ENCODE assay signal across 11 cellular contexts in genomic region chr3:188179006-188179966, GRCh38. TPM values are rescaled to one million over a fixed set of nuclear protein-coding genes. Genes with fewer than 3 reads are reported as not detected.
A peak's percentile ranks its signal among the peaks of the same experiment; 100 is the strongest.
DNase-seq lines count a peak whose midpoint lies in the region; ATAC-seq, FAIRE-seq and TF ChIP-seq lines count a peak whose summit lies in the region.
"Had no signal": no experiment of that assay in that cellular context is flagged by ENCODE, and none has a peak within 500 bp of the region (broad histone marks: within the 10 kb centered on the region; RNA-seq: fewer than 3 reads in every experiment).

No MANE protein-coding gene starts in this region.

- 81 to 84% methylated on average over 12 to 15 of the region's 16 CpGs for WGBS in mesodermal cell (ENCODE audit: insufficient coverage in 2 of 2), 2 experiments

- intact Hi-C loops in activated CD8-positive, alpha-beta T cell treated with anti-CD3 and anti-CD28 coated beads for 36 hours (cut with micrococcal nuclease) = no loop called here
- intact Hi-C loops in upper lobe of right lung (cut with DNase I) = no loop called here

- H3K27ac Mint-ChIP-seq in activated CD8-positive, alpha-beta T cell treated with anti-CD3 and anti-CD28 coated beads, Interleukin-2, amount 10 ng/mL, durations not matched to agents 7 days and 5 days = peak overlapping the region; percentile 69
- no peak overlapping the region for H3K27ac Mint-ChIP-seq in activated CD8-positive, alpha-beta T cell treated with anti-CD3 and anti-CD28 coated beads for 36 hours

- H3K4me3 Mint-ChIP-seq in activated CD8-positive, alpha-beta T cell treated with anti-CD3 and anti-CD28 coated beads, Interleukin-2, amount 10 ng/mL, durations not matched to agents 7 days and 5 days = no peak overlapping the region
- H3K4me3 Mint-ChIP-seq in activated CD8-positive, alpha-beta T cell treated with anti-CD3 and anti-CD28 coated beads for 36 hours = no peak overlapping the region
- H3K4me3 Mint-ChIP-seq: brain, CD14-positive monocyte had no signal

- DNase-seq in activated CD8-positive, alpha-beta T cell treated with anti-CD3 and anti-CD28 coated beads, Interleukin-2, amount 10 ng/mL, durations not matched to agents 7 days and 5 days = no peak
- DNase-seq in activated CD8-positive, alpha-beta T cell treated with anti-CD3 and anti-CD28 coated beads for 36 hours = no peak
- DNase-seq in brain microvascular endothelial cell = no peak
- DNase-seq in upper lobe of right lung = peak; percentile 83
- DNase-seq in HTR-8/SVneo (ENCODE audit: insufficient read length, low spot score) = no peak
- no peak for DNase-seq in MV-4-11 (lab: John Stamatoyannopoulos, UW)
- no peak for DNase-seq in stimulated activated CD8-positive, alpha-beta memory T cell treated with anti-CD3 and anti-CD28 coated beads, Interleukin-4, amount 100 ng/mL, for 48 hours
- DNase-seq: mucosa of descending colon had no signal

- peaks cover 15% of the 10 kb centered on the region for H3K4me1 ChIP-seq in mesodermal cell (ENCODE audit: control insufficient read depth, insufficient read depth, low read length, poor library complexity, severe bottlenecking)
- peaks cover 31% of the 10 kb centered on the region for H3K4me1 ChIP-seq in upper lobe of right lung

- no peak for TF ChIP-seq CTCF in activated CD8-positive, alpha-beta T cell treated with anti-CD3 and anti-CD28 coated beads for 36 hours (IDR thresholded peaks at IDR 0.05)
- peak; percentile 21 for TF ChIP-seq CTCF in brain microvascular endothelial cell (IDR thresholded peaks at IDR 0.05; ENCODE audit: low read depth, low read length, missing control alignments)
- TF ChIP-seq CTCF in upper lobe of right lung (IDR thresholded peaks at IDR 0.05) = no peak

- H3K9me3 ChIP-seq in mesodermal cell (ENCODE audit: control insufficient read depth, low read length) (no peaks in the 10 kb centered on the region), upper lobe of right lung (no peaks in the 10 kb centered on the region)
- H3K9me3 ChIP-seq: mucosa of descending colon had no signal

- H3K36me3 Mint-ChIP-seq in activated CD8-positive, alpha-beta T cell treated with anti-CD3 and anti-CD28 coated beads, Interleukin-2, amount 10 ng/mL, durations not matched to agents 7 days and 5 days (ENCODE audit: low read depth) = peaks cover 46% of the 10 kb centered on the region
- H3K36me3 Mint-ChIP-seq in activated CD8-positive, alpha-beta T cell treated with anti-CD3 and anti-CD28 coated beads for 36 hours (ENCODE audit: low read depth) = peaks cover 2% of the 10 kb centered on the region

- no peak for FAIRE-seq in HTR-8/SVneo (lab: Jason Lieb, UNC)

- H3K4me3 ChIP-seq in brain microvascular endothelial cell (ENCODE audit: low read depth, low read length) = no peak overlapping the region
- H3K4me3 ChIP-seq in mesodermal cell (ENCODE audit: extremely low read depth, insufficient read depth, low read length, poor library complexity, severe bottlenecking) = no peak overlapping the region
- no peak overlapping the region for H3K4me3 ChIP-seq in upper lobe of right lung
- H3K4me3 ChIP-seq: mucosa of descending colon had no signal

- H3K9me3 Mint-ChIP-seq in activated CD8-positive, alpha-beta T cell treated with anti-CD3 and anti-CD28 coated beads, Interleukin-2, amount 10 ng/mL, durations not matched to agents 7 days and 5 days (ENCODE audit: insufficient read depth) = no peaks in the 10 kb centered on the region
- no peaks in the 10 kb centered on the region for H3K9me3 Mint-ChIP-seq in activated CD8-positive, alpha-beta T cell treated with anti-CD3 and anti-CD28 coated beads for 36 hours
- H3K9me3 Mint-ChIP-seq: CD14-positive monocyte had no signal

- H3K27me3 ChIP-seq in brain microvascular endothelial cell (replicated peaks) = no peaks in the 10 kb centered on the region
- no peaks in the 10 kb centered on the region for H3K27me3 ChIP-seq in upper lobe of right lung

- in situ Hi-C loops in brain microvascular endothelial cell (cut with HindIII; ENCODE audit: low pct_ligation_motif_present, low sequenced_read_pairs) = no loop called here

- H3K27ac ChIP-seq in brain microvascular endothelial cell (no peak overlapping the region), mesodermal cell (ENCODE audit: low read depth, low read length, severe bottlenecking) (peak overlapping the region; percentile 51), upper lobe of right lung (peak overlapping the region; percentile 66)

- no peak for ATAC-seq in activated CD8-positive, alpha-beta T cell treated with anti-CD3 and anti-CD28 coated beads, Interleukin-2, amount 10 ng/mL, durations not matched to agents 7 days and 5 days
- ATAC-seq in activated CD8-positive, alpha-beta T cell treated with anti-CD3 and anti-CD28 coated beads for 36 hours = no peak
- ATAC-seq in upper lobe of right lung = peak; percentile 93

- H3K36me3 ChIP-seq in brain microvascular endothelial cell (replicated peaks) (peaks cover 2% of the 10 kb centered on the region), mesodermal cell (ENCODE audit: control insufficient read depth, insufficient read depth, low read length) (peaks cover 53% of the 10 kb centered on the region), upper lobe of right lung (peaks cover 9% of the 10 kb centered on the region)

- CTCF ChIA-PET in activated CD8-positive, alpha-beta T cell treated with anti-CD3 and anti-CD28 coated beads, Interleukin-2, amount 10 ng/mL, durations not matched to agents 7 days and 5 days (lab: Charles Lee) = no interaction called here
- CTCF ChIA-PET in activated CD8-positive, alpha-beta T cell treated with anti-CD3 and anti-CD28 coated beads for 36 hours (lab: Charles Lee) = no interaction called here

- H3K4me1 Mint-ChIP-seq in activated CD8-positive, alpha-beta T cell treated with anti-CD3 and anti-CD28 coated beads, Interleukin-2, amount 10 ng/mL, durations not matched to agents 7 days and 5 days (ENCODE audit: low read depth) = peaks cover 41% of the 10 kb centered on the region
- peaks cover 32% of the 10 kb centered on the region for H3K4me1 Mint-ChIP-seq in activated CD8-positive, alpha-beta T cell treated with anti-CD3 and anti-CD28 coated beads for 36 hours (ENCODE audit: low read depth)

- POLR2A ChIA-PET in activated CD8-positive, alpha-beta T cell treated with anti-CD3 and anti-CD28 coated beads, Interleukin-2, amount 10 ng/mL, durations not matched to agents 7 days and 5 days (lab: Charles Lee) = no interaction called here
- POLR2A ChIA-PET in activated CD8-positive, alpha-beta T cell treated with anti-CD3 and anti-CD28 coated beads for 36 hours (lab: Charles Lee) = interaction anchor here (0.6 kb wide), 1 partner anchor 64 kb away, joined by 3 read pairs; no protein-coding TSS in a partner anchor

- H3K27me3 Mint-ChIP-seq in activated CD8-positive, alpha-beta T cell treated with anti-CD3 and anti-CD28 coated beads, Interleukin-2, amount 10 ng/mL, durations not matched to agents 7 days and 5 days (ENCODE audit: low read depth) = no peaks in the 10 kb centered on the region
- no peaks in the 10 kb centered on the region for H3K27me3 Mint-ChIP-seq in activated CD8-positive, alpha-beta T cell treated with anti-CD3 and anti-CD28 coated beads for 36 hours

RNA-seq across cellular contexts. Expression of gene LPP, which starts 25.3 kb away (rescaled TPM):
- 10 to 100 TPM; 51.3 to 58.9 TPM for total RNA-seq in activated CD8-positive, alpha-beta T cell treated with anti-CD3 and anti-CD28 coated beads, Interleukin-2, amount 10 ng/mL, durations not matched to agents 7 days and 5 days
- total RNA-seq in activated CD8-positive, alpha-beta T cell treated with anti-CD3 and anti-CD28 coated beads for 36 hours = 10 to 100 TPM; 16.4 to 22.6 TPM
- polyA plus RNA-seq in mesodermal cell (2013, experiment 1 of 2) = 33.5 TPM
- polyA plus RNA-seq in mesodermal cell (2013, experiment 2 of 2) = 23.0 TPM
- total RNA-seq in upper lobe of right lung = 191 TPM
